Comparison of ENCODE assay signal across 1 cellular context in the genomic region with DNA sequence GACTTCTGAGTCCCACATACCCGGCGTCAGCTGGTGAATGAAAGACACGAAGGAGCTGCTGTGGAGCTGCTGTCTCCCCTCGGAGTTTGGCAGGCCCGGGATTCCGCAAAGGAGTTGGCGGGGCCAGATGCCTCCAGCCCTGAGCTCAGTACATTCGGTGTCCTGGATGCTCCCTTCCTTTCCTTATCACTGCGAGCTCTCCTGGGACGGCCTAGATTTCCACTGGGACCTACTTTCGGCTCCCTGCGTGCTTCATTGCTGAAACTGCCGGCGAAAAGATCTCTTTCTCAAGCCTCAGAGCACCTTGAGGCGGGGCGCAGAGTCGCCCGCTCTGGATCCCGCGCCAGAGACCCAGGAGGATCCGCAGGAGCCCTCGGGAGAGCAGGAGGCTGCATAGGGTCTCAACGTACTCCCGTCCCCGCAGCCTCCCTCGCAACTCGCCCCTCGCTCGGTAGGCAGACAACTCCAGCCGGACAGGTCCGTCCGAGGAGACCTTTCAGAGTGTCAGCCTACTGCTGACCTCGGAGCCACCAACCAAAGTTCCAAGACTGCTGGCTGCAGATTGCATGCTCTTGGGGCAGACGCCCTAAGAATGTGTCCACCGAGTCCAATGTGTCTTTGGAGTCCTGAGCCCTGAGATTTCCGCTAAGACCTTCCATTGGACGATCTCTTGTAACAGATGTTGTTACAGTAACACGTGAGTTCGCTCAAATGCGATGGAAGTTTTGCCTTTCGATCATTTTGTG.
TF ChIP-seq lines count a peak whose summit lies in the region.

No MANE protein-coding gene starts in this region.

TF ChIP-seq in WTC11, 78 proteins besides CTCF, POLR2A, EP300 and RAD21 (continued from another document):
- TF ChIP-seq, protein P1, sequence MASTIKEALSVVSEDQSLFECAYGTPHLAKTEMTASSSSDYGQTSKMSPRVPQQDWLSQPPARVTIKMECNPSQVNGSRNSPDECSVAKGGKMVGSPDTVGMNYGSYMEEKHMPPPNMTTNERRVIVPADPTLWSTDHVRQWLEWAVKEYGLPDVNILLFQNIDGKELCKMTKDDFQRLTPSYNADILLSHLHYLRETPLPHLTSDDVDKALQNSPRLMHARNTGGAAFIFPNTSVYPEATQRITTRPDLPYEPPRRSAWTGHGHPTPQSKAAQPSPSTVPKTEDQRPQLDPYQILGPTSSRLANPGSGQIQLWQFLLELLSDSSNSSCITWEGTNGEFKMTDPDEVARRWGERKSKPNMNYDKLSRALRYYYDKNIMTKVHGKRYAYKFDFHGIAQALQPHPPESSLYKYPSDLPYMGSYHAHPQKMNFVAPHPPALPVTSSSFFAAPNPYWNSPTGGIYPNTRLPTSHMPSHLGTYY (CRISPR knock-in tag; IDR thresholded peaks at IDR 0.05), result no peak
